In genomic region chr12:120903382-120903817, GRCh38 we compare ENCODE assay signal across 2 cellular contexts.
TF ChIP-seq lines count a peak whose summit lies in the region.

No MANE protein-coding gene starts in this region.

TF ChIP-seq in HEK293, 187 proteins besides CTCF, POLR2A, EP300 and RAD21 (continued from another document and continues in another):
- TF ChIP-seq ZNF768 (tag by site-specific recombination; IDR thresholded peaks at IDR 0.05) (no peak), HIC1 (tag by site-specific recombination; IDR thresholded peaks at IDR 0.05) (0 out of 2 replicates have a peak, but pooled peaks have one; percentile 1), GLIS2 (tag by site-specific recombination; IDR thresholded peaks at IDR 0.05) (peak; percentile 92), KLF7 (tag by site-specific recombination; IDR thresholded peaks at IDR 0.05; ENCODE audit: borderline replicate concordance) (peak; percentile 57), PRDM4 (tag by site-specific recombination; IDR thresholded peaks at IDR 0.05) (no peak), RBAK (tag by site-specific recombination; IDR thresholded peaks at IDR 0.05) (no peak), ZEB2 (tag by site-specific recombination; IDR thresholded peaks at IDR 0.05) (0 out of 2 replicates have a peak, but pooled peaks have one; percentile 26), ZFP41 (tag by site-specific recombination; IDR thresholded peaks at IDR 0.05; ENCODE audit: borderline replicate concordance) (no peak), ZNF184 (tag by site-specific recombination; IDR thresholded peaks at IDR 0.05) (no peak), ZNF561 (tag by site-specific recombination; IDR thresholded peaks at IDR 0.05; ENCODE audit: borderline replicate concordance) (no peak), HOXD13 (CRISPR knock-in tag; IDR thresholded peaks at IDR 0.05; ENCODE audit: borderline replicate concordance) (no peak), ZNF26 (tag by site-specific recombination; IDR thresholded peaks at IDR 0.05) (no peak), ZNF148 (tag by site-specific recombination; IDR thresholded peaks at IDR 0.05; ENCODE audit: borderline replicate concordance) (no peak), REPIN1 (tag by site-specific recombination; IDR thresholded peaks at IDR 0.05; ENCODE audit: low read depth) (no peak), ZNF19 (tag by site-specific recombination; IDR thresholded peaks at IDR 0.05; ENCODE audit: low read depth) (no peak), ZNF48 (tag by site-specific recombination; IDR thresholded peaks at IDR 0.05) (no peak), ZFP69B (tag by site-specific recombination; IDR thresholded peaks at IDR 0.05) (no peak), ZNF558 (tag by site-specific recombination; IDR thresholded peaks at IDR 0.05) (no peak), ZXDB (tag by site-specific recombination; IDR thresholded peaks at IDR 0.05) (0 out of 2 replicates have a peak, but pooled peaks have one; percentile 36), KLF16 (tag by site-specific recombination; IDR thresholded peaks at IDR 0.05) (peak; percentile 79)

TF ChIP-seq in H1, 55 proteins besides CTCF, POLR2A, EP300 and RAD21 (continued from another document):
- no peak for TF ChIP-seq ATF2 (IDR thresholded peaks at IDR 0.05; ENCODE audit: low read length)
- peak; percentile 58 for TF ChIP-seq RBBP5 (IDR thresholded peaks at IDR 0.05; ENCODE audit: borderline replicate concordance, low read depth, low read length)
